ENCODE assay signal across 22 cellular contexts in the genomic region with DNA sequence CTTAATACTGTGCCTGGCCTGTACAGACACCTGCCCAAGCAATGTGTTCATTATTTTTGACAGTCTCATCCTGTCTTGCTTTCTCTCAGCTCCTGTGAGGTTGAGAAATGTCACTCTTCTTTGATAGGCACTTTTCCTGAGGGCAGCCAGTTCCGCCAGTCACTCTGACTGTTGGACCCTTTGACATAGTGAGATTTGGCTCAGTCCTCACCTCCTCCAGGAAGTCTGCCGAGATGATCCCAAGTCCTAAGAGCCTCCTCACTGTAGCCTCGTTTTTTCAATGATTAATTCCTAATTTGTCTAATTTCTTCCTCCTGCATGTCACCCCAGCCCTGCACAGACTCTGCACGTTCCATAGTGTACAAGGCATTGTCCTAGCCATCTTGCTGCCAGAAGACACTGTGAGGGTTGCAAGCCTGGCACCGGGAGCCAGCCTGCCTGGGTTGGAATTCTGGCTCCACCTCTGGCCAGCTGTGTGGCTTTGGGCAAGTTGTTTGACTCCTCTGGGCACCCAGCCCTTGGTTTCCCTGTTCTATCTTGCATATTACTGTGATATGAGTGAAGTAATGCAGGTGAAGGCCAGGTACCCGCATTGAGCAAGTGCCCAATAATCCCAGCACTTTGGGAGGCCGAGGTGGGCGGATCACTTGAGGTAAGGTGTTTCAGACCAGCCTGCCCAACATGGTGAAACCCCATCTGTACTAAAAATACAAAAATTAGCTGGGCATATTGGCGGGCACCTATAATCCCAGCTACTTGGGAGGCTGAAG.
"Had no signal": no experiment of that assay in that cellular context is flagged by ENCODE, and none has a peak within 500 bp of the region (broad histone marks: within the 10 kb centered on the region; RNA-seq: fewer than 3 reads in every experiment).

No MANE protein-coding gene starts in this region.

- H3K4me3 Mint-ChIP-seq: effector memory CD8-positive, alpha-beta T cell; immature natural killer cell; natural killer cell; neural crest cell; stimulated activated naive CD8-positive, alpha-beta T cell treated with anti-CD3 and anti-CD28 coated beads, Interleukin-15, amount 100 ng/mL, for 72 hours had no signal

- H3K27me3 ChIP-seq: pancreas, right lobe of liver, thyroid gland had no signal

- H3K4me2 ChIP-seq: smooth muscle cell had no signal

- H3K27ac ChIP-seq: lower lobe of right lung, neutrophil, pancreas, right lobe of liver, thyroid gland had no signal

- FAIRE-seq: frontal cortex, keratinocyte, pancreas had no signal

- H3K36me3 ChIP-seq: lower lobe of right lung, neutrophil, pancreas, right lobe of liver, thyroid gland had no signal

- H3K36me3 Mint-ChIP-seq: natural killer cell had no signal

- DNase-seq: cortex of kidney; effector memory CD8-positive, alpha-beta T cell; hypothalamus; immature natural killer cell; left ventricle myocardium superior; lower lobe of right lung; natural killer cell; pancreas; retina; stimulated activated CD4-positive, alpha-beta T cell treated with anti-CD3 and anti-CD28 coated beads, Interleukin-12 subunit alpha, Interleukin-12 subunit beta, amount 100 ng/mL, for 4 hours; stimulated activated CD4-positive, alpha-beta T cell treated with anti-CD3 and anti-CD28 coated beads, Interleukin-1b, Interleukin-23, amount 100 ng/mL, for 48 hours; stimulated activated CD4-positive, alpha-beta T cell treated with anti-CD3 and anti-CD28 coated beads, Interleukin-4, amount 100 ng/mL, for 1 hour; stimulated activated CD8-positive, alpha-beta memory T cell treated with anti-CD3 and anti-CD28 coated beads, Interleukin-4, amount 100 ng/mL, for 48 hours; stimulated activated naive CD4-positive, alpha-beta T cell; stimulated activated naive CD8-positive, alpha-beta T cell treated with anti-CD3 and anti-CD28 coated beads, Interleukin-15, amount 100 ng/mL, for 72 hours; thyroid gland had no signal

- H3K4me1 ChIP-seq: pancreas, right lobe of liver, thyroid gland had no signal

- H3K4me1 Mint-ChIP-seq: neural crest cell had no signal

- H3K4me3 ChIP-seq: lower lobe of right lung, pancreas, right lobe of liver, smooth muscle cell, thyroid gland had no signal

- H3K27ac Mint-ChIP-seq: effector memory CD8-positive, alpha-beta T cell; natural killer cell; stimulated activated naive CD8-positive, alpha-beta T cell treated with anti-CD3 and anti-CD28 coated beads, Interleukin-15, amount 100 ng/mL, for 72 hours had no signal

- H3K9me3 ChIP-seq: lower lobe of right lung, neutrophil, pancreas, right lobe of liver, thyroid gland had no signal
